ENCODE assay signal across 19 cellular contexts in the genomic region with DNA sequence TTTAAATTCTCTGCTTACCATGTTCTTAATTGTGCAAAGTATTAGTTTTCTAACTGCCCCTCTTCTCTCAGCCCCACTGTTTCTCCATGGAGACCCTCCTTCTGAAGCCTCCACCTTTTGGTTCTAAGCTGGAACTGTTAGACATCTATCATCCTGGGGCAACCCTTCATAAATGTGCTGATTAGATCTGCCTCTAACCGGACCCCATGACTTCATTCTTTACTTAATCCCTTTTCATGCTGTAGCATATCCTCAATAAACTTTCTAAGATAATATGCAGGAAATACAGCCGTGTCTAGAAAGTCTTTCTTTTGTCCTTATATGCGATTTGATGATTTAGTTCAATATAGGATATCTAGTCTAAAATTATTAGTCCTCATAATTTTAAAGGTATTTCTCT.
DNase-seq lines count a peak whose midpoint lies in the region; ATAC-seq, FAIRE-seq and TF ChIP-seq lines count a peak whose summit lies in the region.
"Had no signal": no experiment of that assay in that cellular context is flagged by ENCODE, and none has a peak within 500 bp of the region (broad histone marks: within the 10 kb centered on the region; RNA-seq: fewer than 3 reads in every experiment).

No MANE protein-coding gene starts in this region.

- H3K4me3 Mint-ChIP-seq in GM23338: no peak overlapping the region
- H3K4me3 Mint-ChIP-seq: CD14-positive monocyte; CD8-positive, alpha-beta T cell had no signal

- H3K9me3 Mint-ChIP-seq in GM23338: no peaks in the 10 kb centered on the region; the same call in 2 of the 3 replicates

- TF ChIP-seq EP300 in tibial nerve (IDR thresholded peaks at IDR 0.05): no peak

- H3K9me2 ChIP-seq in GM23338 (ENCODE audit: insufficient read depth): no peaks in the 10 kb centered on the region
- no peaks in the 10 kb centered on the region for H3K9me2 ChIP-seq in MM.1S (replicated peaks; ENCODE audit: insufficient read depth, low read length)

- H3K4me2 ChIP-seq in GM23338: no peak overlapping the region
- 0 out of 2 replicates have a peak overlapping the region, but pooled peaks have one; percentile 0 for H3K4me2 ChIP-seq in MM.1S (ENCODE audit: low read depth, low read length)
- H3K4me2 ChIP-seq in endothelial cell of umbilical vein (ENCODE audit: insufficient read depth, low read length): no peak overlapping the region
- peak overlapping the region; percentile 16 for H3K4me2 ChIP-seq in smooth muscle cell

- H3K4me1 ChIP-seq in GM23338 (ENCODE audit: insufficient read depth): peaks cover 27% of the 10 kb centered on the region
- H3K4me1 ChIP-seq in MM.1S (ENCODE audit: low read length): no peaks in the 10 kb centered on the region
- peaks cover 2% of the 10 kb centered on the region for H3K4me1 ChIP-seq in endothelial cell of umbilical vein (ENCODE audit: control insufficient read depth, extremely low read depth, insufficient read depth, low read length)
- peaks cover 8% of the 10 kb centered on the region for H3K4me1 ChIP-seq in smooth muscle cell (ENCODE audit: low read depth)
- H3K4me1 ChIP-seq in tibial nerve: peaks cover 0 to 4% (median 1%) of the 10 kb centered on the region in 4 donors

- H3F3A ChIP-seq in GM23338 (replicated peaks; ENCODE audit: low read depth) (no peaks in the 10 kb centered on the region), MM.1S (ENCODE audit: insufficient read depth, low read length) (no peaks in the 10 kb centered on the region), smooth muscle cell (ENCODE audit: low read depth) (no peaks in the 10 kb centered on the region)

- H2AFZ ChIP-seq in GM23338: no peak overlapping the region
- H2AFZ ChIP-seq in MM.1S (ENCODE audit: low read length): no peak overlapping the region
- H2AFZ ChIP-seq in endothelial cell of umbilical vein (ENCODE audit: low read depth, low read length): peak overlapping the region; percentile 75
- no peak overlapping the region for H2AFZ ChIP-seq in smooth muscle cell (ENCODE audit: low read depth)
- H2AFZ ChIP-seq: GM23248 had no signal

- H3K79me2 ChIP-seq in GM23338 (replicated peaks; ENCODE audit: insufficient read depth) (no peaks in the 10 kb centered on the region), MM.1S (ENCODE audit: low read length) (no peaks in the 10 kb centered on the region), endothelial cell of umbilical vein (ENCODE audit: control insufficient read depth, insufficient read depth, low read length) (no peaks in the 10 kb centered on the region), smooth muscle cell (ENCODE audit: low read depth) (no peaks in the 10 kb centered on the region)

- no peaks in the 10 kb centered on the region for H3K9me3 ChIP-seq in MM.1S (replicated peaks; ENCODE audit: insufficient read depth, low read length)
- H3K9me3 ChIP-seq in endothelial cell of umbilical vein (replicated peaks; ENCODE audit: control insufficient read depth, insufficient read depth, low read length): no peaks in the 10 kb centered on the region
- H3K9me3 ChIP-seq in smooth muscle cell (replicated peaks; ENCODE audit: low read depth): no peaks in the 10 kb centered on the region
- no peaks in the 10 kb centered on the region for H3K9me3 ChIP-seq in tibial nerve
- H3K9me3 ChIP-seq: HAP-1 had no signal

- H3K9ac ChIP-seq in MM.1S (ENCODE audit: low read length): no peak overlapping the region
- no peak overlapping the region for H3K9ac ChIP-seq in endothelial cell of umbilical vein (replicated peaks; ENCODE audit: extremely low read depth, insufficient read depth, low read length)
- no peak overlapping the region for H3K9ac ChIP-seq in smooth muscle cell (ENCODE audit: low read depth)
- H3K9ac ChIP-seq: GM23248 had no signal

- ATAC-seq in GM23338 (no peak), GM18519 (IDR thresholded peaks at IDR 0.05; ENCODE audit: low FRiP score, unreplicated experiment) (no peak)
- ATAC-seq: CD8-positive, alpha-beta T cell; HepG2 had no signal

- H3K27ac Mint-ChIP-seq in GM23338: peak overlapping the region; percentile 35
- H3K27ac Mint-ChIP-seq: CD14-positive monocyte; CD8-positive, alpha-beta T cell had no signal

- peaks cover 8% of the 10 kb centered on the region; the same call in 2 of the 3 replicates for H3K36me3 Mint-ChIP-seq in GM23338 (ENCODE audit: low read depth)
- H3K36me3 Mint-ChIP-seq: CD14-positive monocyte; CD8-positive, alpha-beta T cell had no signal

- FAIRE-seq in endothelial cell of umbilical vein (lab: Jason Lieb, UNC) (no peak), GM19239 (lab: Jason Lieb, UNC) (no peak)
- FAIRE-seq: D721Med, GM12891, HepG2, HTR-8/SVneo had no signal

- H3K27me3 ChIP-seq in GM23338 (ENCODE audit: insufficient read depth) (no peaks in the 10 kb centered on the region), MM.1S (replicated peaks; ENCODE audit: insufficient read depth, low read length) (no peaks in the 10 kb centered on the region), endothelial cell of umbilical vein (ENCODE audit: control insufficient read depth in 2 of 2, insufficient read depth in 2 of 2, low read length in 2 of 2) (no peaks in the 10 kb centered on the region), smooth muscle cell (ENCODE audit: low read depth) (no peaks in the 10 kb centered on the region), tibial nerve (no peaks in the 10 kb centered on the region)

- DNase-seq in GM23338 (ENCODE audit: low spot score): no peak
- no peak for DNase-seq in MM.1S
- DNase-seq in endothelial cell of umbilical vein (ENCODE audit: low read depth, low spot score): no peak
- no peak for DNase-seq in smooth muscle cell (lab: John Stamatoyannopoulos, UW; ENCODE audit: unreplicated experiment)
- DNase-seq in tibial nerve (ENCODE audit: low spot score in 2 of 2): no peak
- DNase-seq in GM19239 (ENCODE audit: insufficient read length, low spot score): no peak
- DNase-seq: CD8-positive, alpha-beta T cell; COR-L47; DMS153; DMS79 treated with DMSO at 0.1 percent for 48 hours; EL; GM23248 had no signal

- no peak overlapping the region for H3K27ac ChIP-seq in GM23338 (ENCODE audit: low read depth)
- H3K27ac ChIP-seq in MM.1S (ENCODE audit: low read length): no peak overlapping the region
- H3K27ac ChIP-seq in endothelial cell of umbilical vein (ENCODE audit: insufficient read depth, low read depth, low read length): no peak overlapping the region
- H3K27ac ChIP-seq in smooth muscle cell (ENCODE audit: low read depth): no peak overlapping the region
- H3K27ac ChIP-seq in tibial nerve: no peak overlapping the region
- H3K27ac ChIP-seq: GM23248 had no signal

- no peaks in the 10 kb centered on the region for H3K36me3 ChIP-seq in GM23338 (ENCODE audit: insufficient read depth)
- H3K36me3 ChIP-seq in MM.1S (replicated peaks; ENCODE audit: insufficient read depth, low read length): no peaks in the 10 kb centered on the region
- H3K36me3 ChIP-seq in endothelial cell of umbilical vein (ENCODE audit: control insufficient read depth in 2 of 2, extremely low read depth in 1 of 2, insufficient read depth in 2 of 2, low read length in 2 of 2): no peaks in the 10 kb centered on the region
- H3K36me3 ChIP-seq in smooth muscle cell (ENCODE audit: low read depth): no peaks in the 10 kb centered on the region
- H3K36me3 ChIP-seq in tibial nerve: no peaks in the 10 kb centered on the region
- H3K36me3 ChIP-seq: HAP-1 had no signal

- no peaks in the 10 kb centered on the region for H4K20me1 ChIP-seq in GM23338 (replicated peaks; ENCODE audit: insufficient read depth)
- H4K20me1 ChIP-seq in MM.1S (ENCODE audit: insufficient read depth, low read length): no peaks in the 10 kb centered on the region
- H4K20me1 ChIP-seq in endothelial cell of umbilical vein (replicated peaks; ENCODE audit: control insufficient read depth, extremely low read depth, insufficient read depth, low read length): no peaks in the 10 kb centered on the region
- H4K20me1 ChIP-seq in smooth muscle cell (ENCODE audit: low read depth): no peaks in the 10 kb centered on the region

- TF ChIP-seq CTCF in GM23338 (conservative IDR thresholded peaks at IDR 0.05; ENCODE audit: low read depth in 2 of 2) (no peak), MM.1S (IDR thresholded peaks at IDR 0.05; ENCODE audit: low read length) (no peak), endothelial cell of umbilical vein (IDR thresholded peaks at IDR 0.05; ENCODE audit: extremely low read depth in 1 of 2, insufficient read depth in 1 of 2, low read depth in 1 of 2, low read length in 2 of 2) (no peak), smooth muscle cell (IDR thresholded peaks at IDR 0.05; ENCODE audit: borderline replicate concordance, insufficient read depth, poor library complexity, severe bottlenecking) (no peak), tibial nerve (IDR thresholded peaks at IDR 0.05) (no peak)

- CTCF ChIA-PET in endothelial cell of umbilical vein (lab: Charles Lee): no interaction called here

- POLR2A ChIA-PET in endothelial cell of umbilical vein (lab: Charles Lee): no interaction called here

- 38% methylated on average over 3 of the region's 3 CpGs for WGBS in smooth muscle cell (ENCODE audit: low lambda C conversion rate)
- WGBS in tibial nerve, 2 donors: 79 to 81% methylated on average over 3 of the region's 3 CpGs

- intact Hi-C loops in endothelial cell of umbilical vein (cut with micrococcal nuclease): no loop called here

- H3K4me3 ChIP-seq in GM23338 (no peak overlapping the region), MM.1S (ENCODE audit: low read length) (no peak overlapping the region), endothelial cell of umbilical vein (replicated peaks in 1 of 3; ENCODE audit: insufficient read depth in 1 of 3, low read depth in 1 of 3, low read length in 3 of 3) (no peak overlapping the region), smooth muscle cell (no peak overlapping the region), tibial nerve (no peak overlapping the region)
- H3K4me3 ChIP-seq: GM23248, HAP-1 had no signal

- no peaks in the 10 kb centered on the region for H3K9me1 ChIP-seq in endothelial cell of umbilical vein (replicated peaks; ENCODE audit: control insufficient read depth, extremely low read depth, insufficient read depth, low read length)

- TF ChIP-seq POLR2A in endothelial cell of umbilical vein (IDR thresholded peaks at IDR 0.05; ENCODE audit: low read depth, low read length): no peak
- TF ChIP-seq POLR2A in tibial nerve (IDR thresholded peaks at IDR 0.05): no peak

- no TSS peak for BruUV-seq in endothelial cell of umbilical vein (replicated peaks; lab: Mats Ljungman, UMichigan)

- dilution Hi-C loops in endothelial cell of umbilical vein (cut with MboI; ENCODE audit: extremely low pct_ligation_motif_present, low sequenced_read_pairs): no loop called here

- peaks cover 33% of the 10 kb centered on the region for H3K4me1 Mint-ChIP-seq in GM23338
- H3K4me1 Mint-ChIP-seq: CD14-positive monocyte had no signal

- H3K27me3 Mint-ChIP-seq in GM23338 (ENCODE audit: insufficient read depth, low read depth, poor library complexity): peaks cover 1% of the 10 kb centered on the region

TF ChIP-seq in endothelial cell of umbilical vein, 7 proteins besides CTCF, POLR2A, EP300 and RAD21 (continues in another document):
- no peak for TF ChIP-seq POLR2AphosphoS5 (IDR thresholded peaks at IDR 0.05; ENCODE audit: insufficient read depth, low read depth, low read length)
- TF ChIP-seq MYC (IDR thresholded peaks at IDR 0.05; ENCODE audit: low read depth, low read length): no peak
- TF ChIP-seq FOS (IDR thresholded peaks at IDR 0.05; ENCODE audit: borderline replicate concordance, insufficient read depth, low read length): no peak

Comparison
In these comparisons a context has a peak if more than half of its experiments do, and no peak if none do; other contexts are left out.
1. H3K4me2 ChIP-seq: peak in MM.1S (single experiment) and smooth muscle cell (single experiment); none in GM23338 (single experiment) and endothelial cell of umbilical vein (single experiment).